ENCODE assay signal across 20 cellular contexts in the genomic region with DNA sequence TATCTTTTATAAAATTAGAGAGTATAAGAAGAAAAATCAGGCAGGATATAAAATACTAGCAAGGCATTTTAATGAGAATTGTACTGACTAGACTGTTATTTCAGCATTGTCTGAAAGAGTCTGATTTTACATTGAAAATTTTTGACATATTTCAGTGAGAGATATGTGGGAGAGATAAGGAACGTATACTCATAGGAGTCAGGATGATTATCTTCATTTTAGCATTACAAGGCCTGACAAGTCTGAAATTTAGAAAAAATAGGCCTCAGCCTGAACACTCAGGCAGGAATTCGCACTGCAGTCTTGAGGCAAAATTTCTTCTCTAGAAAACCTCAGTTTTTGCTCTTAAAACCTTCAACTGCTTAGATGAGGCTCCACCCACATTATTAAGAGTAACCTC.
DNase-seq lines count a peak whose midpoint lies in the region; ATAC-seq, FAIRE-seq and TF ChIP-seq lines count a peak whose summit lies in the region.
"Had no signal": no experiment of that assay in that cellular context is flagged by ENCODE, and none has a peak within 500 bp of the region (broad histone marks: within the 10 kb centered on the region; RNA-seq: fewer than 3 reads in every experiment).

No MANE protein-coding gene starts in this region.

- H3K36me3 Mint-ChIP-seq in astrocyte (ENCODE audit: low read depth, unreplicated experiment): no peaks in the 10 kb centered on the region
- H3K36me3 Mint-ChIP-seq: CD14-positive monocyte; CD8-positive, alpha-beta T cell had no signal

- ATAC-seq in right cardiac atrium: no peak
- no peak for ATAC-seq in HG02763 (IDR thresholded peaks at IDR 0.05; ENCODE audit: unreplicated experiment)
- ATAC-seq: A549; CD8-positive, alpha-beta T cell; HCT116 had no signal

- TF ChIP-seq CTCF in SK-N-SH (IDR thresholded peaks at IDR 0.05) (no peak), astrocyte (IDR thresholded peaks at IDR 0.05; ENCODE audit: insufficient read depth, low read depth, low read length) (no peak), keratinocyte (optimal IDR thresholded peaks at IDR 0.05 in 1 of 3, IDR thresholded peaks at IDR 0.05 in 1 of 3, conservative IDR thresholded peaks at IDR 0.05 in 1 of 3; ENCODE audit: extremely low read depth in 1 of 3, insufficient read depth in 2 of 3, low read length in 3 of 3) (peak in 1 of 3 experiments; percentile 14), smooth muscle cell (IDR thresholded peaks at IDR 0.05; ENCODE audit: borderline replicate concordance, insufficient read depth, poor library complexity, severe bottlenecking) (no peak)

- DNase-seq in SK-N-SH (no peak), astrocyte (ENCODE audit: low read depth) (peak; percentile 13), keratinocyte (ENCODE audit: low read depth, low spot score) (no peak), smooth muscle cell (lab: John Stamatoyannopoulos, UW; ENCODE audit: unreplicated experiment) (no peak), right cardiac atrium (no peak), C1 segment of cervical spinal cord (lab: John Stamatoyannopoulos, UW) (no peak)
- DNase-seq: BE2C; CD8-positive, alpha-beta T cell; COR-L47; DMS153; DMS79 treated with DMSO at 0.1 percent for 48 hours; GF-D8; GM23248 had no signal

- intact Hi-C loops in right cardiac atrium (cut with DNase I): no loop called here

- 59% methylated on average over 2 of the region's 2 CpGs for WGBS in SK-N-SH (ENCODE audit: low lambda C conversion rate)
- 89% methylated on average over 2 of the region's 2 CpGs for WGBS in smooth muscle cell (ENCODE audit: low lambda C conversion rate)
- 68% methylated on average over 2 of the region's 2 CpGs for WGBS in right cardiac atrium

- H3K4me3 Mint-ChIP-seq in astrocyte (ENCODE audit: unreplicated experiment): no peak overlapping the region
- H3K4me3 Mint-ChIP-seq: CD14-positive monocyte; CD8-positive, alpha-beta T cell; IgD-negative memory B cell had no signal

- no peaks in the 10 kb centered on the region for H3K9me1 ChIP-seq in keratinocyte (ENCODE audit: control insufficient read depth, extremely low read depth, insufficient read depth, low read length)

- no peaks in the 10 kb centered on the region for H3K9me3 Mint-ChIP-seq in astrocyte (ENCODE audit: unreplicated experiment)

- no peak overlapping the region for H2AFZ ChIP-seq in SK-N-SH (ENCODE audit: low read depth)
- H2AFZ ChIP-seq in astrocyte (ENCODE audit: low read depth, low read length): no peak overlapping the region
- H2AFZ ChIP-seq in keratinocyte (ENCODE audit: control insufficient read depth, low read length): peak overlapping the region; percentile 36
- peak overlapping the region; percentile 61 for H2AFZ ChIP-seq in smooth muscle cell (ENCODE audit: low read depth)
- H2AFZ ChIP-seq: GM23248 had no signal

- H3K27ac Mint-ChIP-seq in astrocyte (ENCODE audit: unreplicated experiment): no peak overlapping the region
- H3K27ac Mint-ChIP-seq: CD14-positive monocyte; CD8-positive, alpha-beta T cell; IgD-negative memory B cell had no signal

- no peaks in the 10 kb centered on the region for H3K27me3 ChIP-seq in SK-N-SH (ENCODE audit: insufficient read depth)
- no peaks in the 10 kb centered on the region for H3K27me3 ChIP-seq in astrocyte (ENCODE audit: insufficient read depth, low read length)
- no peaks in the 10 kb centered on the region for H3K27me3 ChIP-seq in keratinocyte (ENCODE audit: control insufficient read depth, extremely low read depth, insufficient read depth, low read length)
- no peaks in the 10 kb centered on the region for H3K27me3 ChIP-seq in smooth muscle cell (ENCODE audit: low read depth)
- no peaks in the 10 kb centered on the region for H3K27me3 ChIP-seq in right cardiac atrium (ENCODE audit: control insufficient read depth, insufficient read depth)
- H3K27me3 ChIP-seq: BE2C had no signal

- H4K20me1 ChIP-seq in SK-N-SH (ENCODE audit: insufficient read depth) (no peaks in the 10 kb centered on the region), astrocyte (ENCODE audit: insufficient read depth, low read length) (no peaks in the 10 kb centered on the region), keratinocyte (ENCODE audit: control insufficient read depth, extremely low read depth, insufficient read depth, low read length) (no peaks in the 10 kb centered on the region), smooth muscle cell (ENCODE audit: low read depth) (no peaks in the 10 kb centered on the region)

- no peak overlapping the region for H3K4me3 ChIP-seq in SK-N-SH (ENCODE audit: low read depth in 2 of 2, low read length in 1 of 2)
- H3K4me3 ChIP-seq in astrocyte (ENCODE audit: insufficient read depth, low read depth, low read length): no peak overlapping the region
- no peak overlapping the region for H3K4me3 ChIP-seq in keratinocyte (ENCODE audit: control insufficient read depth in 2 of 3, extremely low read depth in 1 of 3, insufficient read depth in 2 of 3, low read depth in 1 of 3, low read length in 3 of 3)
- H3K4me3 ChIP-seq in smooth muscle cell: no peak overlapping the region
- H3K4me3 ChIP-seq in right cardiac atrium (ENCODE audit: low read length): no peak overlapping the region
- H3K4me3 ChIP-seq: A549, GM23248 had no signal

- H3K27ac ChIP-seq in SK-N-SH (ENCODE audit: low read depth in 2 of 2, low read length in 1 of 2): no peak overlapping the region
- no peak overlapping the region for H3K27ac ChIP-seq in astrocyte (ENCODE audit: low read depth, low read length)
- H3K27ac ChIP-seq in keratinocyte (ENCODE audit: control insufficient read depth, insufficient read depth, low read length): no peak overlapping the region
- H3K27ac ChIP-seq in smooth muscle cell (ENCODE audit: low read depth): no peak overlapping the region
- no peak overlapping the region for H3K27ac ChIP-seq in right cardiac atrium (ENCODE audit: low read length)
- H3K27ac ChIP-seq: A549, GM23248 had no signal

- H3K9me3 ChIP-seq in SK-N-SH (no peaks in the 10 kb centered on the region), astrocyte (ENCODE audit: insufficient read depth, low read depth, low read length) (no peaks in the 10 kb centered on the region), keratinocyte (ENCODE audit: control insufficient read depth, low read depth, low read length) (no peaks in the 10 kb centered on the region), smooth muscle cell (replicated peaks; ENCODE audit: low read depth) (no peaks in the 10 kb centered on the region), right cardiac atrium (ENCODE audit: control insufficient read depth, low read length) (no peaks in the 10 kb centered on the region)
- H3K9me3 ChIP-seq: A549, BE2C had no signal

- no peaks in the 10 kb centered on the region for H3K79me2 ChIP-seq in SK-N-SH (ENCODE audit: insufficient read depth)
- no peaks in the 10 kb centered on the region for H3K79me2 ChIP-seq in astrocyte (ENCODE audit: insufficient read depth, low read length)
- H3K79me2 ChIP-seq in keratinocyte (ENCODE audit: control insufficient read depth, insufficient read depth, low read length): no peaks in the 10 kb centered on the region
- H3K79me2 ChIP-seq in smooth muscle cell (ENCODE audit: low read depth): no peaks in the 10 kb centered on the region

- no peaks in the 10 kb centered on the region for H3K27me3 Mint-ChIP-seq in astrocyte (ENCODE audit: low read depth, unreplicated experiment)
- H3K27me3 Mint-ChIP-seq: IgD-negative memory B cell had no signal

- dilution Hi-C loops in keratinocyte (cut with MboI; ENCODE audit: extremely low pct_ligation_motif_present, low sequenced_read_pairs): no loop called here

- H3K4me1 Mint-ChIP-seq in astrocyte (ENCODE audit: low read depth, unreplicated experiment): no peaks in the 10 kb centered on the region
- H3K4me1 Mint-ChIP-seq: CD14-positive monocyte, IgD-negative memory B cell had no signal

- no peak overlapping the region for H3K9ac ChIP-seq in SK-N-SH
- no peak overlapping the region for H3K9ac ChIP-seq in astrocyte (ENCODE audit: low read length)
- no peak overlapping the region for H3K9ac ChIP-seq in keratinocyte (ENCODE audit: control insufficient read depth, extremely low read depth, insufficient read depth, low read length)
- no peak overlapping the region for H3K9ac ChIP-seq in smooth muscle cell (ENCODE audit: low read depth)
- H3K9ac ChIP-seq: GM23248 had no signal

- peak; percentile 13 for FAIRE-seq in astrocyte (lab: Jason Lieb, UNC)
- no peak for FAIRE-seq in keratinocyte (lab: Jason Lieb, UNC)
- FAIRE-seq: A549, D721Med, H54 had no signal

- POLR2A ChIA-PET in SK-N-SH (lab: Yijun Ruan, JAX): no interaction called here

- no peak for TF ChIP-seq RAD21 in SK-N-SH (IDR thresholded peaks at IDR 0.05; ENCODE audit: low read length)

- 0 out of 4 replicates have a peak, but pooled peaks of 1 of the 2 experiments have one; percentile 29 for TF ChIP-seq EP300 in SK-N-SH (IDR thresholded peaks at IDR 0.05; ENCODE audit: borderline replicate concordance in 1 of 2, low read depth in 1 of 2, low read length in 1 of 2)

- H3K36me3 ChIP-seq in SK-N-SH (replicated peaks in 1 of 2; ENCODE audit: control insufficient read depth in 1 of 2, insufficient read depth in 2 of 2, low read length in 1 of 2) (no peaks in the 10 kb centered on the region), astrocyte (ENCODE audit: insufficient read depth, low read length) (no peaks in the 10 kb centered on the region), keratinocyte (ENCODE audit: control insufficient read depth in 2 of 2, extremely low read depth in 1 of 2, insufficient read depth in 2 of 2, low read length in 2 of 2) (no peaks in the 10 kb centered on the region), smooth muscle cell (ENCODE audit: low read depth) (no peaks in the 10 kb centered on the region)
- H3K36me3 ChIP-seq: BE2C had no signal

- CTCF ChIA-PET in SK-N-SH (lab: Yijun Ruan, JAX): interaction anchor here (0.8 to 1.5 kb wide), 2 partner anchors 12 to 15 kb away, joined by 3 to 5 read pairs; no protein-coding TSS in a partner anchor

- no peaks in the 10 kb centered on the region; a peak in 2 of 4 replicates for H3K4me1 ChIP-seq in SK-N-SH (ENCODE audit: control insufficient read depth in 1 of 2, insufficient read depth in 2 of 2, low read depth in 1 of 2, low read length in 1 of 2)
- no peaks in the 10 kb centered on the region for H3K4me1 ChIP-seq in astrocyte (ENCODE audit: insufficient read depth, low read length)
- no peaks in the 10 kb centered on the region for H3K4me1 ChIP-seq in keratinocyte (ENCODE audit: control insufficient read depth, extremely low read depth, insufficient read depth, low read length)
- no peaks in the 10 kb centered on the region for H3K4me1 ChIP-seq in smooth muscle cell (ENCODE audit: low read depth)
- no peaks in the 10 kb centered on the region for H3K4me1 ChIP-seq in right cardiac atrium (ENCODE audit: control insufficient read depth, insufficient read depth, low read length)
- H3K4me1 ChIP-seq: A549, BE2C had no signal

- no peaks in the 10 kb centered on the region for H3K9me2 ChIP-seq in SK-N-SH

- no peak overlapping the region for H3K4me2 ChIP-seq in SK-N-SH
- no peak overlapping the region for H3K4me2 ChIP-seq in astrocyte (ENCODE audit: low read length)
- no peak overlapping the region for H3K4me2 ChIP-seq in keratinocyte (ENCODE audit: control insufficient read depth, extremely low read depth, insufficient read depth, low read depth, low read length)
- no peak overlapping the region for H3K4me2 ChIP-seq in smooth muscle cell
- H3K4me2 ChIP-seq: A549 had no signal

- peaks cover 3% of the 10 kb centered on the region for H3F3A ChIP-seq in SK-N-SH (replicated peaks; ENCODE audit: insufficient read depth)
- no peaks in the 10 kb centered on the region for H3F3A ChIP-seq in smooth muscle cell (ENCODE audit: low read depth)

TF ChIP-seq in SK-N-SH, 30 proteins besides CTCF, POLR2A, EP300 and RAD21 (continues in another document):
- peak; percentile 41 for TF ChIP-seq JUND (IDR thresholded peaks at IDR 0.05)

Comparison
In these comparisons a context has a peak if more than half of its experiments do, and no peak if none do; other contexts are left out.
1. H2AFZ ChIP-seq: peak in keratinocyte (single experiment) and smooth muscle cell (single experiment); none in SK-N-SH (single experiment) and astrocyte (single experiment).